ENCODE assay signal across 14 cellular contexts in the genomic region with DNA sequence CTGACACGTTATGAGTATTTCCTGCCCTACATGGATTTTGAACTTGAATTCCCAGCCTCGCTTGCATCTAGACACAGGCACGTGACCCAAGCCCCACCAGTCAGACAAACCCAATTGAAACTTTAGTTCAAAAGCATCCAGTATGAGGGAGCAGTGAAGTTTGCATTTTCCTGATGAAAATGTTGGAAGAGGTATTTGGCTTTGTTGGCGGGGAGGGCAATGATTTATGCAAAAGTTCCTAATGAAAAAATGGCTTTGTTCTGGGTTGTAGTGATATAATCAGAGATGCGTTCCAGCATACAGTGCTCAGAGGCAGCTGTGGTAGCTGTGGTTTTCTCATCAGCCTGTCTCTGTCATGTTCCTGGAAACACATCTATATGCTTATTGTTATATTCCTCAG.
"Had no signal": no experiment of that assay in that cellular context is flagged by ENCODE, and none has a peak within 500 bp of the region (broad histone marks: within the 10 kb centered on the region; RNA-seq: fewer than 3 reads in every experiment).

No MANE protein-coding gene starts in this region.

- ATAC-seq: left colon, lower lobe of right lung had no signal

- H3K27me3 ChIP-seq: colonic mucosa, esophagus squamous epithelium, neural progenitor cell, ovary, stomach had no signal

- H3K27ac Mint-ChIP-seq: neural progenitor cell had no signal

- H3K4me3 Mint-ChIP-seq: neural progenitor cell had no signal

- H3K4me3 ChIP-seq: colonic mucosa, esophagus squamous epithelium, lower lobe of right lung, neural progenitor cell, ovary, stomach had no signal

- H3K4me1 Mint-ChIP-seq: neural progenitor cell had no signal

- H3K4me1 ChIP-seq: colonic mucosa, esophagus squamous epithelium, lower lobe of right lung, neural progenitor cell, stomach had no signal

- H3K36me3 ChIP-seq: colonic mucosa, esophagus squamous epithelium, lower lobe of right lung, neural progenitor cell, ovary, stomach had no signal

- DNase-seq: activated CD4-positive, CD25-positive, alpha-beta regulatory T cell treated with anti-CD3 and anti-CD28 coated beads, Interleukin-2, amount 50 U/mL, for 72 hours; activated naive CD4-positive, alpha-beta T cell; colonic mucosa; effector CD4-positive, alpha-beta T cell; esophagus squamous epithelium; foreskin fibroblast; left colon; lower lobe of right lung; ovary; stimulated activated CD4-positive, alpha-beta T cell treated with anti-CD3 and anti-CD28 coated beads, Interleukin-12 subunit alpha, Interleukin-12 subunit beta, amount 100 ng/mL, for 4 hours; stimulated activated CD4-positive, alpha-beta T cell treated with anti-CD3 and anti-CD28 coated beads, Interleukin-2, amount 100 ng/mL, for 24 hours; stomach; T-helper 1 cell had no signal

- H3K27ac ChIP-seq: colonic mucosa, esophagus squamous epithelium, lower lobe of right lung, neural progenitor cell, ovary, stomach had no signal

- H3K9me3 ChIP-seq: colonic mucosa, esophagus squamous epithelium, lower lobe of right lung, ovary, stomach had no signal
